ENCODE assay signal across 15 cellular contexts in genomic region chr20:46959821-46960220, GRCh38.
DNase-seq lines count a peak whose midpoint lies in the region; ATAC-seq, FAIRE-seq and TF ChIP-seq lines count a peak whose summit lies in the region.
"Had no signal": no experiment of that assay in that cellular context is flagged by ENCODE, and none has a peak within 500 bp of the region (broad histone marks: within the 10 kb centered on the region; RNA-seq: fewer than 3 reads in every experiment).

No MANE protein-coding gene starts in this region.

- in situ Hi-C loops in G401 (cut with HindIII; ENCODE audit: low sequenced_read_pairs): no loop called here

- peak overlapping the region; percentile 81 for H3K4me2 ChIP-seq in A549
- H3K4me2 ChIP-seq: BLaER1 had no signal

- POLR2A ChIA-PET in A549 (lab: Yijun Ruan, JAX): no interaction called here

- TF ChIP-seq RAD21 in A549 (conservative IDR thresholded peaks at IDR 0.05 in 1 of 2, IDR thresholded peaks at IDR 0.05 in 1 of 2): no peak

- CTCF ChIA-PET in A549 (lab: Yijun Ruan, JAX): interaction anchor here (0.8 to 2.0 kb wide), 4 partner anchors 194 to 424 kb away, joined by 3 to 6 read pairs (median 4); no protein-coding TSS in a partner anchor

- H3K9me3 ChIP-seq in A549: peaks cover 26% of the 10 kb centered on the region
- no peaks in the 10 kb centered on the region for H3K9me3 ChIP-seq in SJSA1 (replicated peaks)

- H3K27me3 ChIP-seq in SJSA1 (replicated peaks): no peaks in the 10 kb centered on the region
- H3K27me3 ChIP-seq: BLaER1 had no signal

- H3K27ac Mint-ChIP-seq in HFFc6: peak overlapping the region; percentile 65; the same call in 1 of the 2 replicates
- H3K27ac Mint-ChIP-seq: CD4-positive, alpha-beta memory T cell had no signal

- ATAC-seq in A549 (no peak), HG03469 (IDR thresholded peaks at IDR 0.05; ENCODE audit: unreplicated experiment) (no peak), GM18498 (IDR thresholded peaks at IDR 0.05; ENCODE audit: unreplicated experiment) (no peak)

- TF ChIP-seq POLR2A in A549 (IDR thresholded peaks at IDR 0.05; ENCODE audit: low read length): no peak

- H3K4me3 ChIP-seq in A549: no peak overlapping the region
- no peak overlapping the region for H3K4me3 ChIP-seq in SJSA1
- H3K4me3 ChIP-seq: BLaER1, GM23248 had no signal

- peak overlapping the region; percentile 37 for H3K4me3 Mint-ChIP-seq in HFFc6
- H3K4me3 Mint-ChIP-seq: CD4-positive, alpha-beta memory T cell had no signal

- H3K27ac ChIP-seq in A549 (peak overlapping the region; percentile 71 to 86), SJSA1 (peak overlapping the region; percentile 82)
- H3K27ac ChIP-seq: BLaER1 had no signal

- H3K4me1 ChIP-seq in A549: peaks cover 38% of the 10 kb centered on the region
- H3K4me1 ChIP-seq in SJSA1 (replicated peaks): peaks cover 28% of the 10 kb centered on the region

- TF ChIP-seq EP300 in A549 (IDR thresholded peaks at IDR 0.05): no peak

- WGBS in A549 (ENCODE audit: missing lambda C conversion rate): 77% methylated on average over 9 of the region's 9 CpGs

- peaks cover 23% of the 10 kb centered on the region for H3K9me3 Mint-ChIP-seq in HFFc6

- H3K36me3 Mint-ChIP-seq in HFFc6 (ENCODE audit: low read depth): peaks cover 28% of the 10 kb centered on the region
- H3K36me3 Mint-ChIP-seq: CD4-positive, alpha-beta memory T cell had no signal

- FAIRE-seq in A549 (lab: Jason Lieb, UNC): no peak

- no peaks in the 10 kb centered on the region for H3K36me3 ChIP-seq in SJSA1
- H3K36me3 ChIP-seq: BLaER1 had no signal

- DNase-seq in A549 (ENCODE audit: low read depth in 1 of 2, low spot score in 1 of 2): no peak
- no peak for DNase-seq in HFFc6
- DNase-seq in SJSA1 (ENCODE audit: low read depth in 1 of 2, low spot score in 2 of 2): no peak
- peak; percentile 14 for DNase-seq in islet precursor cell
- DNase-seq in SHP77 treated with DMSO at 0.1 percent for 48 hours (lab: John Stamatoyannopoulos, UW): no peak
- DNase-seq in G401 (ENCODE audit: low spot score): no peak
- DNase-seq: 8988T; CD4-positive, alpha-beta memory T cell; GM23248; KG1; NCI-H510A treated with DMSO at 0.1 percent for 48 hours; NCI-H774 had no signal

- peaks cover 55% of the 10 kb centered on the region for H3K4me1 Mint-ChIP-seq in HFFc6 (ENCODE audit: low read depth)

- peaks cover 3% of the 10 kb centered on the region for H3K27me3 Mint-ChIP-seq in HFFc6 (ENCODE audit: insufficient read depth)

- TF ChIP-seq CTCF in A549 (IDR thresholded peaks at IDR 0.05) (no peak), HFFc6 (IDR thresholded peaks at IDR 0.05) (no peak)

TF ChIP-seq in A549, 52 proteins besides CTCF, POLR2A, EP300 and RAD21:
- TF ChIP-seq CHD4 (IDR thresholded peaks at IDR 0.05; ENCODE audit: borderline replicate concordance) (no peak), BHLHE40 (IDR thresholded peaks at IDR 0.05; ENCODE audit: low read depth, low read length) (no peak), E2F6 (IDR thresholded peaks at IDR 0.05; ENCODE audit: borderline replicate concordance, low read depth) (no peak), BCL3 (IDR thresholded peaks at IDR 0.05) (no peak), ZSCAN20 (CRISPR knock-in tag; IDR thresholded peaks at IDR 0.05) (no peak), FOSB (CRISPR knock-in tag; IDR thresholded peaks at IDR 0.05) (no peak), POLR2AphosphoS2 (conservative IDR thresholded peaks at IDR 0.05; ENCODE audit: low read length) (no peak)
